9 cellular contexts compared by ENCODE assay signal in genomic region chr1:39272027-39272790, GRCh38.
DNase-seq lines count a peak whose midpoint lies in the region; ATAC-seq and TF ChIP-seq lines count a peak whose summit lies in the region.
"Had no signal": no experiment of that assay in that cellular context is flagged by ENCODE, and none has a peak within 500 bp of the region (broad histone marks: within the 10 kb centered on the region; RNA-seq: fewer than 3 reads in every experiment).

No MANE protein-coding gene starts in this region.

- CTCF ChIA-PET in activated B cell treated with CpG ODN at 0.5 μM for 24 hours (lab: Charles Lee) = interaction anchor here (0.6 to 1.1 kb wide), 2 partner anchors 13 to 14 kb away, joined by 3 read pairs; no protein-coding TSS in a partner anchor

- no peaks in the 10 kb centered on the region for H3K27me3 ChIP-seq in BLaER1
- H3K27me3 ChIP-seq in upper lobe of right lung = no peaks in the 10 kb centered on the region

- no peaks in the 10 kb centered on the region for H3K27me3 Mint-ChIP-seq in activated B cell treated with CpG ODN at 0.5 μM for 24 hours

- H3K4me1 ChIP-seq in BLaER1 (peaks cover 86% of the 10 kb centered on the region), upper lobe of right lung (peaks cover 69% of the 10 kb centered on the region)

- H3K4me3 ChIP-seq in BLaER1 (no peak overlapping the region), upper lobe of right lung (no peak overlapping the region)
- H3K4me3 ChIP-seq: skin epidermis had no signal

- no peaks in the 10 kb centered on the region for H3K9me3 ChIP-seq in BLaER1
- no peaks in the 10 kb centered on the region for H3K9me3 ChIP-seq in upper lobe of right lung

- peaks cover 74% of the 10 kb centered on the region for H3K4me1 Mint-ChIP-seq in activated B cell treated with CpG ODN at 0.5 μM for 24 hours

- peak overlapping the region; percentile 24 for H3K4me3 Mint-ChIP-seq in activated B cell treated with CpG ODN at 0.5 μM for 24 hours

- no peak for TF ChIP-seq CTCF in activated B cell treated with CpG ODN at 0.5 μM for 24 hours (IDR thresholded peaks at IDR 0.05)
- no peak for TF ChIP-seq CTCF in upper lobe of right lung (IDR thresholded peaks at IDR 0.05)

- H4K20me1 ChIP-seq in BLaER1 = peaks cover 80% of the 10 kb centered on the region

- peak overlapping the region; percentile 90 for H3K4me2 ChIP-seq in BLaER1

- intact Hi-C loops in activated B cell treated with CpG ODN at 0.5 μM for 24 hours (cut with micrococcal nuclease) = no loop called here
- intact Hi-C loops in upper lobe of right lung (cut with DNase I) = no loop called here

- DNase-seq in activated B cell treated with CpG ODN at 0.5 μM for 24 hours = no peak
- peak; percentile 82 for DNase-seq in left kidney (ENCODE audit: low read depth, low spot score)
- DNase-seq in upper lobe of right lung = no peak
- DNase-seq in AML-193 (lab: John Stamatoyannopoulos, UW) = no peak
- DNase-seq in activated CD4-positive, alpha-beta T cell treated with anti-CD3 and anti-CD28 coated beads, Interleukin-2, amount 50 U/mL, for 4 hours = no peak

- POLR2A ChIA-PET in activated B cell treated with CpG ODN at 0.5 μM for 24 hours (lab: Charles Lee) = interaction anchor here (1.7 kb wide), 1 partner anchor 166 kb away, joined by 6 read pairs; no protein-coding TSS in a partner anchor

- ATAC-seq in GM18870 (IDR thresholded peaks at IDR 0.05; ENCODE audit: unreplicated experiment) = peak; percentile 62
- ATAC-seq in HG03457 (IDR thresholded peaks at IDR 0.05; ENCODE audit: unreplicated experiment) = peak; percentile 60
- ATAC-seq in activated B cell treated with CpG ODN at 0.5 μM for 24 hours (ENCODE audit: low read depth) = no peak
- ATAC-seq in upper lobe of right lung = peak; percentile 34

- peak overlapping the region; percentile 44 for H3K9ac ChIP-seq in BLaER1

- H3K27ac Mint-ChIP-seq in activated B cell treated with CpG ODN at 0.5 μM for 24 hours = peak overlapping the region; percentile 25

- H3K27ac ChIP-seq in BLaER1 = peak overlapping the region; percentile 83
- H3K27ac ChIP-seq in upper lobe of right lung = no peak overlapping the region

- no peaks in the 10 kb centered on the region for H3K36me3 Mint-ChIP-seq in activated B cell treated with CpG ODN at 0.5 μM for 24 hours (ENCODE audit: low read depth)

- peaks cover 22% of the 10 kb centered on the region for H3K36me3 ChIP-seq in BLaER1
- peaks cover 8% of the 10 kb centered on the region for H3K36me3 ChIP-seq in upper lobe of right lung

- H3K9me3 Mint-ChIP-seq in activated B cell treated with CpG ODN at 0.5 μM for 24 hours = no peaks in the 10 kb centered on the region
